10 cellular contexts compared by ENCODE assay signal in genomic region chr9:127943011-127943662, GRCh38. TPM values are rescaled to one million over a fixed set of nuclear protein-coding genes. Genes with fewer than 3 reads are reported as not detected.
DNase-seq lines count a peak whose midpoint lies in the region; ATAC-seq, FAIRE-seq and TF ChIP-seq lines count a peak whose summit lies in the region.
"Had no signal": no experiment of that assay in that cellular context is flagged by ENCODE, and none has a peak within 500 bp of the region (broad histone marks: within the 10 kb centered on the region; RNA-seq: fewer than 3 reads in every experiment).

No MANE protein-coding gene starts in this region.

- no peaks in the 10 kb centered on the region for H3K79me2 ChIP-seq in H1 (ENCODE audit: control insufficient read depth in 1 of 2, insufficient read depth in 2 of 2, low read length in 2 of 2)
- H3K79me2 ChIP-seq: parathyroid adenoma had no signal

- no peak overlapping the region; the same call in 1 of the 2 replicates for H2AK5ac ChIP-seq in H1 (ENCODE audit: low read depth, low read length)

- H3K9ac ChIP-seq in H1 (replicated peaks in 1 of 4; ENCODE audit: extremely low read depth in 1 of 4, low read depth in 3 of 4, low read length in 3 of 4): no peak overlapping the region
- H3K9ac ChIP-seq: parathyroid adenoma had no signal

- H3K4me1 ChIP-seq in H1 (replicated peaks in 1 of 4; ENCODE audit: control insufficient read depth in 3 of 4, insufficient read depth in 4 of 4, low read length in 3 of 4) (peaks cover 0 to 19% (median 11%) of the 10 kb centered on the region in 4 experiments; a peak in 6 of 7 replicates), thyroid gland (peaks cover 31 to 44% of the 10 kb centered on the region in 2 donors)
- H3K4me1 ChIP-seq: parathyroid adenoma had no signal

- no peak overlapping the region for H2AFZ ChIP-seq in H1 (ENCODE audit: low read length)
- H2AFZ ChIP-seq: parathyroid adenoma had no signal

- H3K27me3 ChIP-seq in H1 (replicated peaks in 1 of 4; ENCODE audit: control insufficient read depth in 3 of 4, extremely low read depth in 1 of 4, insufficient read depth in 3 of 4, low read length in 3 of 4) (no peaks in the 10 kb centered on the region), thyroid gland (no peaks in the 10 kb centered on the region)

- H3K4me1 Mint-ChIP-seq in activated naive CD4-positive, alpha-beta T cell treated with anti-CD3 and anti-CD28 coated beads, Interleukin-2, amount 10 ng/mL, durations not matched to agents 7 days and 5 days: peaks cover 47% of the 10 kb centered on the region

- H2BK15ac ChIP-seq in H1 (ENCODE audit: low read length): 0 out of 2 replicates have a peak overlapping the region, but pooled peaks have one; percentile 61

- no peak overlapping the region for H3K56ac ChIP-seq in H1 (replicated peaks; ENCODE audit: insufficient read length, low read depth, low read length)

- TF ChIP-seq CTCF in RWPE1 (conservative IDR thresholded peaks at IDR 0.05; ENCODE audit: low read depth): peak; percentile 11
- TF ChIP-seq CTCF in H1 (IDR thresholded peaks at IDR 0.05; ENCODE audit: control extremely low read depth in 1 of 3, insufficient read depth in 1 of 3, low read depth in 1 of 3, low read length in 3 of 3): no peak
- peak in 1 of 6 experiments; percentile 10 for TF ChIP-seq CTCF in thyroid gland (IDR thresholded peaks at IDR 0.05)

- no peak overlapping the region for H2BK20ac ChIP-seq in H1 (ENCODE audit: low read length)

- no peak overlapping the region for H3K23ac ChIP-seq in H1 (ENCODE audit: insufficient read length)

- peak overlapping the region; percentile 86 for H3K27ac Mint-ChIP-seq in activated naive CD4-positive, alpha-beta T cell treated with anti-CD3 and anti-CD28 coated beads, Interleukin-2, amount 10 ng/mL, durations not matched to agents 7 days and 5 days

- peaks cover 2% of the 10 kb centered on the region; the same call in 1 of the 2 replicates for H3K23me2 ChIP-seq in H1 (ENCODE audit: low read depth, low read length)

- intact Hi-C loops in thyroid gland (cut with DNase I): loop anchor here (2.0 kb wide), 1 partner anchor 92 kb away; no protein-coding TSS in a partner anchor

- POLR2A ChIA-PET in RWPE1 (lab: Yijun Ruan, JAX; ENCODE audit: low non-redundant PET) (interaction anchor here (0.7 kb wide), 1 partner anchor 44 kb away, joined by 3 read pairs; no protein-coding TSS in a partner anchor), H1 (lab: Charles Lee; ENCODE audit: partially characterized antibody) (interaction anchor here (0.6 to 1.6 kb wide), 7 partner anchors 9 to 129 kb away, joined by 3 to 4 read pairs (median 3); partner anchors contain the start of gene PIP5KL1)

- ATAC-seq in GM21381 (IDR thresholded peaks at IDR 0.05; ENCODE audit: unreplicated experiment): no peak

- H3K9me3 ChIP-seq in H1 (ENCODE audit: insufficient read depth in 2 of 2, low read depth in 1 of 2, low read length in 1 of 2): no peaks in the 10 kb centered on the region
- no peaks in the 10 kb centered on the region for H3K9me3 ChIP-seq in thyroid gland

- 92% methylated on average over 14 of the region's 14 CpGs; no CpG with 5 or more reads in 1 of the 2 experiments for WGBS in H1 (ENCODE audit: extremely low coverage in 1 of 2, insufficient coverage in 1 of 2, insufficient read length in 1 of 2, insufficient replicate concordance in 2 of 2, low coverage in 1 of 2, low lambda C conversion rate in 2 of 2, missing lambda C conversion rate in 1 of 2), 2 experiments
- 84 to 89% methylated on average over 11 to 13 of the region's 14 CpGs for WGBS in thyroid gland, 2 donors

- H3K18ac ChIP-seq in H1 (ENCODE audit: extremely low read depth, low read length): peak overlapping the region; percentile 48; the same call in 1 of the 2 replicates

- H3K14ac ChIP-seq in H1 (ENCODE audit: insufficient read length): no peak overlapping the region

- peaks cover 3% of the 10 kb centered on the region for H3K27me3 Mint-ChIP-seq in activated naive CD4-positive, alpha-beta T cell treated with anti-CD3 and anti-CD28 coated beads, Interleukin-2, amount 10 ng/mL, durations not matched to agents 7 days and 5 days

- H2BK120ac ChIP-seq in H1 (replicated peaks; ENCODE audit: low read depth, low read length): no peak overlapping the region

- H4K20me1 ChIP-seq in H1 (replicated peaks in 1 of 2; ENCODE audit: control insufficient read depth in 1 of 2, insufficient read depth in 2 of 2, low read length in 2 of 2): peaks cover 7 to 20% of the 10 kb centered on the region in 2 experiments

- peak overlapping the region; percentile 75; the same call in 1 of the 2 replicates for H2BK12ac ChIP-seq in H1 (ENCODE audit: low read depth, low read length)

- H4K8ac ChIP-seq in H1 (ENCODE audit: extremely low read depth, insufficient read depth, low read length): no peak overlapping the region

- CTCF ChIA-PET in activated naive CD4-positive, alpha-beta T cell treated with anti-CD3 and anti-CD28 coated beads, Interleukin-2, amount 10 ng/mL, durations not matched to agents 7 days and 5 days (lab: Charles Lee): interaction anchor here (0.7 to 7.0 kb wide), 21 partner anchors 11 to 175 kb away, joined by 3 to 170 read pairs (median 6); no protein-coding TSS in a partner anchor
- CTCF ChIA-PET in RWPE1 (lab: Yijun Ruan, JAX) (interaction anchor here (0.6 to 4.2 kb wide), 36 partner anchors 10 to 453 kb away, joined by 3 to 68 read pairs (median 4); partner anchors contain the start of gene PIP5KL1), H1 (lab: Charles Lee; ENCODE audit: partially characterized antibody) (interaction anchor here (0.6 to 35.5 kb wide), 54 partner anchors 12 to 488 kb away, joined by 3 to 825 read pairs (median 4); partner anchors contain the start of genes EEIG1, NAIF1, PIP5KL1 and ST6GALNAC4)

- H4K91ac ChIP-seq in H1 (replicated peaks; ENCODE audit: insufficient read length, low read length): no peak overlapping the region

- no peak overlapping the region for H3K4me3 Mint-ChIP-seq in activated naive CD4-positive, alpha-beta T cell treated with anti-CD3 and anti-CD28 coated beads, Interleukin-2, amount 10 ng/mL, durations not matched to agents 7 days and 5 days

- FAIRE-seq in H1 (lab: Jason Lieb, UNC): no peak
- FAIRE-seq: frontal cortex had no signal

- no peak for TF ChIP-seq POLR2A in H1 (IDR thresholded peaks at IDR 0.05; ENCODE audit: control extremely low read depth in 1 of 2, low read depth in 2 of 2, low read length in 2 of 2)
- TF ChIP-seq POLR2A in thyroid gland (IDR thresholded peaks at IDR 0.05): no peak

- no peak overlapping the region for H3K4me3 ChIP-seq in H1 (ENCODE audit: extremely low read depth in 1 of 4, insufficient read depth in 2 of 4, low read depth in 3 of 4, low read length in 4 of 4)
- H3K4me3 ChIP-seq in thyroid gland (replicated peaks in 1 of 3): no peak overlapping the region

- H3K4me2 ChIP-seq in H1 (ENCODE audit: insufficient read depth in 1 of 2, low read depth in 2 of 2, low read length in 2 of 2): no peak overlapping the region

- no peak overlapping the region for H3K4ac ChIP-seq in H1 (replicated peaks; ENCODE audit: insufficient read length, low read depth, low read length)

- H3K9me3 Mint-ChIP-seq in activated naive CD4-positive, alpha-beta T cell treated with anti-CD3 and anti-CD28 coated beads, Interleukin-2, amount 10 ng/mL, durations not matched to agents 7 days and 5 days: no peaks in the 10 kb centered on the region

- peaks cover 73% of the 10 kb centered on the region for H3K36me3 Mint-ChIP-seq in activated naive CD4-positive, alpha-beta T cell treated with anti-CD3 and anti-CD28 coated beads, Interleukin-2, amount 10 ng/mL, durations not matched to agents 7 days and 5 days

- H2BK5ac ChIP-seq in H1 (ENCODE audit: low read depth, low read length): no peak overlapping the region; the same call in 1 of the 2 replicates

- H3K79me1 ChIP-seq in H1 (ENCODE audit: low read depth, low read length): no peaks in the 10 kb centered on the region

- peak overlapping the region; percentile 32 for H3K27ac ChIP-seq in RWPE1
- no peak overlapping the region for H3K27ac ChIP-seq in H1 (ENCODE audit: low read depth, low read length)
- H3K27ac ChIP-seq in thyroid gland: peak overlapping the region in 2 of 3 donors; percentile 81 to 94
- H3K27ac ChIP-seq: parathyroid adenoma had no signal

- peaks cover 7 to 16% (median 13%) of the 10 kb centered on the region in 4 experiments for H3K36me3 ChIP-seq in H1 (ENCODE audit: control insufficient read depth in 2 of 4, insufficient read depth in 4 of 4, low read length in 3 of 4)
- H3K36me3 ChIP-seq in thyroid gland: peaks cover 12 to 15% of the 10 kb centered on the region in 2 donors

- DNase-seq in activated naive CD4-positive, alpha-beta T cell treated with anti-CD3 and anti-CD28 coated beads, Interleukin-2, amount 10 ng/mL, durations not matched to agents 7 days and 5 days: no peak
- DNase-seq in activated naive CD4-positive, alpha-beta T cell treated with Interleukin-2 at 50 U/mL for 16 hours: no peak
- DNase-seq in RWPE1 (ENCODE audit: low spot score): no peak
- no peak for DNase-seq in H1 (ENCODE audit: low read depth in 1 of 2, low spot score in 2 of 2)
- no peak for DNase-seq in thyroid gland
- DNase-seq in HT-29 (ENCODE audit: low spot score): no peak
- DNase-seq in NCI-H2227 treated with DMSO at 0.1 percent for 48 hours (lab: John Stamatoyannopoulos, UW): no peak

- no peak overlapping the region for H4K5ac ChIP-seq in H1 (ENCODE audit: insufficient read length, low read depth, low read length)

- no peak for TF ChIP-seq EP300 in H1 (IDR thresholded peaks at IDR 0.05; ENCODE audit: borderline replicate concordance in 1 of 2, low read depth in 2 of 2, low read length in 2 of 2)

- no peak for TF ChIP-seq RAD21 in H1 (IDR thresholded peaks at IDR 0.05 in 1 of 2, conservative IDR thresholded peaks at IDR 0.05 in 1 of 2; ENCODE audit: low read depth in 2 of 2, low read length in 2 of 2)

RNA-seq across cellular contexts. Expression of gene DPM2, which starts 5.5 kb away (rescaled TPM):
- 45.4 and 48.8 TPM in 2 replicates for total RNA-seq in H1 (2021; fragmentation: NEBNext Ultra II Directional; extraction: Animal tissue kit (Norgen Biotek cat#: 25700))
- polyA plus RNA-seq in H1 (2011; rRNA removed): 95.4 and 110 TPM in 2 replicates
- polyA plus RNA-seq in H1 (2011; cell fraction: cytosol; rRNA removed): 55.5 TPM
- polyA plus RNA-seq in H1 (2011; cell fraction: nucleus; rRNA removed): 67.9 TPM
- 34.5 to 60.4 TPM (median 57.6 TPM) in 4 replicates for polyA plus RNA-seq in H1 (2012, experiment 1 of 2)
- 64.1 TPM for polyA plus RNA-seq in H1 (2012, experiment 2 of 2)
- 39.2 TPM for polyA plus RNA-seq in H1 (2013, experiment 1 of 2)
- 39.2 TPM for polyA plus RNA-seq in H1 (2013, experiment 2 of 2)
- polyA minus RNA-seq in H1 (2011; rRNA and poly(A)+ RNA removed): 37.7 and 56.7 TPM in 2 replicates
- polyA minus RNA-seq in H1 (2011; cell fraction: cytosol; rRNA and poly(A)+ RNA removed): 37.1 TPM
- polyA minus RNA-seq in H1 (2011; cell fraction: nucleus; rRNA and poly(A)+ RNA removed): 41.0 TPM
- total RNA-seq in thyroid gland: 10 to 100 TPM; 17.3 to 43.3 (median 35.5) TPM
- 44.3 and 47.0 TPM in 2 replicates for total RNA-seq in HT-29 (2014; rRNA removed; shearing (Covaris generic))

RNA-seq across cellular contexts. Expression of gene PIP5KL1, which starts 12.6 kb away (rescaled TPM):
- total RNA-seq in H1 (2021; fragmentation: NEBNext Ultra II Directional; extraction: Animal tissue kit (Norgen Biotek cat#: 25700)): 12.2 and 13.4 TPM in 2 replicates
- 15.4 and 27.4 TPM in 2 replicates for polyA plus RNA-seq in H1 (2011; rRNA removed)
- polyA plus RNA-seq in H1 (2011; cell fraction: cytosol; rRNA removed): 15.3 TPM
- 42.3 TPM for polyA plus RNA-seq in H1 (2011; cell fraction: nucleus; rRNA removed)
- 11.0 to 14.5 TPM (median 13.0 TPM) in 4 replicates for polyA plus RNA-seq in H1 (2012, experiment 1 of 2)
- polyA plus RNA-seq in H1 (2012, experiment 2 of 2): 10.5 TPM
- polyA plus RNA-seq in H1 (2013, experiment 1 of 2): 12.9 TPM
- 11.8 TPM for polyA plus RNA-seq in H1 (2013, experiment 2 of 2)
- polyA minus RNA-seq in H1 (2011; rRNA and poly(A)+ RNA removed): 1.8 and 4.1 TPM in 2 replicates
- 16.4 TPM for polyA minus RNA-seq in H1 (2011; cell fraction: cytosol; rRNA and poly(A)+ RNA removed)
- polyA minus RNA-seq in H1 (2011; cell fraction: nucleus; rRNA and poly(A)+ RNA removed): 10.7 TPM
- 1 to 10 TPM in 3 of 4 donors, not detected in 1; 1.0 to 5.2 (median 1.6) TPM for total RNA-seq in thyroid gland
- 1.2 and 3.8 TPM in 2 replicates for total RNA-seq in HT-29 (2014; rRNA removed; shearing (Covaris generic))

RNA-seq across cellular contexts. Expression of gene ST6GALNAC4, which starts 26.3 kb away (rescaled TPM):
- total RNA-seq in H1 (2021; fragmentation: NEBNext Ultra II Directional; extraction: Animal tissue kit (Norgen Biotek cat#: 25700)): 21.8 and 27.0 TPM in 2 replicates
- polyA plus RNA-seq in H1 (2011; rRNA removed): 34.1 and 49.5 TPM in 2 replicates
- 27.6 TPM for polyA plus RNA-seq in H1 (2011; cell fraction: cytosol; rRNA removed)
- 38.3 TPM for polyA plus RNA-seq in H1 (2011; cell fraction: nucleus; rRNA removed)
- 11.6 to 21.8 TPM (median 18.9 TPM) in 4 replicates for polyA plus RNA-seq in H1 (2012, experiment 1 of 2)
- 18.6 TPM for polyA plus RNA-seq in H1 (2012, experiment 2 of 2)
- polyA plus RNA-seq in H1 (2013, experiment 1 of 2): 26.2 TPM
- 25.6 TPM for polyA plus RNA-seq in H1 (2013, experiment 2 of 2)
- 16.4 and 19.0 TPM in 2 replicates for polyA minus RNA-seq in H1 (2011; rRNA and poly(A)+ RNA removed)
- 32.7 TPM for polyA minus RNA-seq in H1 (2011; cell fraction: cytosol; rRNA and poly(A)+ RNA removed)
- polyA minus RNA-seq in H1 (2011; cell fraction: nucleus; rRNA and poly(A)+ RNA removed): 24.5 TPM
- 10 to 100 TPM in 3 of 4 donors, 1 to 10 TPM in 1; 8.9 to 27.4 (median 19.1) TPM for total RNA-seq in thyroid gland
- total RNA-seq in HT-29 (2014; rRNA removed; shearing (Covaris generic)): 60.1 and 84.2 TPM in 2 replicates

RNA-seq across cellular contexts. Expression of gene EEIG1, which starts 37.7 kb away (rescaled TPM):
- total RNA-seq in H1 (2021; fragmentation: NEBNext Ultra II Directional; extraction: Animal tissue kit (Norgen Biotek cat#: 25700)): 50.8 and 51.3 TPM in 2 replicates
- polyA plus RNA-seq in H1 (2011; rRNA removed): 29.8 and 61.0 TPM in 2 replicates
- 21.7 TPM for polyA plus RNA-seq in H1 (2011; cell fraction: cytosol; rRNA removed)
- polyA plus RNA-seq in H1 (2011; cell fraction: nucleus; rRNA removed): 44.6 TPM
- 25.4 to 46.5 TPM (median 38.1 TPM) in 4 replicates for polyA plus RNA-seq in H1 (2012, experiment 1 of 2)
- 23.9 TPM for polyA plus RNA-seq in H1 (2012, experiment 2 of 2)
- 23.7 TPM for polyA plus RNA-seq in H1 (2013, experiment 1 of 2)
- polyA plus RNA-seq in H1 (2013, experiment 2 of 2): 21.4 TPM
- 17.4 and 17.6 TPM in 2 replicates for polyA minus RNA-seq in H1 (2011; rRNA and poly(A)+ RNA removed)
- 13.5 TPM for polyA minus RNA-seq in H1 (2011; cell fraction: cytosol; rRNA and poly(A)+ RNA removed)
- polyA minus RNA-seq in H1 (2011; cell fraction: nucleus; rRNA and poly(A)+ RNA removed): 20.7 TPM
- 10 to 100 TPM; 18.3 to 34.7 (median 24.9) TPM for total RNA-seq in thyroid gland
- 36.0 and 45.3 TPM in 2 replicates for total RNA-seq in HT-29 (2014; rRNA removed; shearing (Covaris generic))

RNA-seq across cellular contexts. Expression of gene ST6GALNAC6, which starts 43.7 kb away (rescaled TPM):
- total RNA-seq in H1 (2021; fragmentation: NEBNext Ultra II Directional; extraction: Animal tissue kit (Norgen Biotek cat#: 25700)): 37.7 and 43.7 TPM in 2 replicates
- 64.4 and 72.9 TPM in 2 replicates for polyA plus RNA-seq in H1 (2011; rRNA removed)
- 60.4 TPM for polyA plus RNA-seq in H1 (2011; cell fraction: cytosol; rRNA removed)
- 54.5 TPM for polyA plus RNA-seq in H1 (2011; cell fraction: nucleus; rRNA removed)
- 22.5 to 37.7 TPM (median 31.4 TPM) in 4 replicates for polyA plus RNA-seq in H1 (2012, experiment 1 of 2)
- polyA plus RNA-seq in H1 (2012, experiment 2 of 2): 33.2 TPM
- 27.2 TPM for polyA plus RNA-seq in H1 (2013, experiment 1 of 2)
- polyA plus RNA-seq in H1 (2013, experiment 2 of 2): 27.7 TPM
- 40.3 and 44.6 TPM in 2 replicates for polyA minus RNA-seq in H1 (2011; rRNA and poly(A)+ RNA removed)
- 18.6 TPM for polyA minus RNA-seq in H1 (2011; cell fraction: cytosol; rRNA and poly(A)+ RNA removed)
- polyA minus RNA-seq in H1 (2011; cell fraction: nucleus; rRNA and poly(A)+ RNA removed): 23.3 TPM
- 100 to 1,000 TPM in 1 of 4 donors, 10 to 100 TPM in 3; 39.2 to 124 (median 50.8) TPM for total RNA-seq in thyroid gland
- total RNA-seq in HT-29 (2014; rRNA removed; shearing (Covaris generic)): 14.5 and 16.6 TPM in 2 replicates
